In the genomic region with DNA sequence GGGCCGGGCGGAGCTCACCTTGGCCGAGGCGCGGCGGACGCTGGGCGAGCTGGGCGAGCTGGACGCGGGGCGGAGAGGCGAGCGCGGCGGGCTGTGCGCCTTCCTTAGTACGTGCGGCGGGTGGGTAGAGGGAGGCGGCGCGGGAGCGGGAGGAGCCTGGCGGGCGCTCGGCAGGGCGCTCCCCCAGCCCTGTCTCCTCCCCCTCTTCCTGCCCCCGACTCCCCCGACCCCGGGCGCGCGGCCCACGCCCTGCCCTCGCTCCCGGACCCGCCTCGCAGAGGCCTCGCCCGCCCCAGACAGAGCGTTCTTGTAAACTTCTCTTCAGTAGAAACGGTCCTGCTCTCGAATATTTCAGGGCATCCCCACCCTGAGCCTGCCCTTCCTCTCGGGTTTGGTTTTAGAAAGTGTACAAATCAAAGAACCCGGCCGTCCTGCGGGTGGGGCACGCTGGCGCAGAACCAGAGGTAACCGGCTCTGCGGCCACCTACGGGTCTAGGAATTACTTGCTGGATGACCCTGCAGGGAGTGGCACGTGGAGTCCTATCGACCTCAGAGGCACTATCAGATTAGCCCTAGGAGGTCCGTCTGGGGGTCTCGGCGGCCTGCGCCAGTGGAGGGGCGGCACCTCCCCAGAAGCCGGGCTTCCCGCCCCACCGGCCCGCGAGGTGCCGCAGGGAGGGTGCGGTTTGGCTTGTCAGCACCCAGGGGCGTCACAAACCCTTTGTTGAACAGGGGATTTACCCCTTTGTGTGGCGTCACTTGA, we compare ENCODE assay signal across 8 cellular contexts. TPM values are rescaled to one million over a fixed set of nuclear protein-coding genes. Genes with fewer than 3 reads are reported as not detected.
DNase-seq lines count a peak whose midpoint lies in the region; ATAC-seq, FAIRE-seq and TF ChIP-seq lines count a peak whose summit lies in the region.

A gene with protein sequence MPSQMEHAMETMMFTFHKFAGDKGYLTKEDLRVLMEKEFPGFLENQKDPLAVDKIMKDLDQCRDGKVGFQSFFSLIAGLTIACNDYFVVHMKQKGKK (minus strand): TSS at position 126 of the 763 bp plus-strand sequence. CDS start 7,629 bp downstream, outside the sequence.

- peak within 1 kb of the TSS; percentile 21 for H3K4me3 ChIP-seq in WERI-Rb-1 (ENCODE audit: low read depth, low read length)
- peak within 1 kb of the TSS; percentile 88 to 98 (median 97) for H3K4me3 ChIP-seq in breast epithelium

- no peaks in the 10 kb centered on the region for H3K36me3 ChIP-seq in WERI-Rb-1
- H3K36me3 ChIP-seq in breast epithelium = no peaks in the 10 kb centered on the region

- FAIRE-seq in D721Med (lab: Jason Lieb, UNC) = no peak

- ATAC-seq in HG02763 (IDR thresholded peaks at IDR 0.05; ENCODE audit: unreplicated experiment) = no peak

- TF ChIP-seq POLR2A in breast epithelium (IDR thresholded peaks at IDR 0.05) = no peak

- peaks cover 13 to 29% of the 10 kb centered on the region in 2 donors for H3K4me1 ChIP-seq in breast epithelium

- TF ChIP-seq CTCF in WERI-Rb-1 (IDR thresholded peaks at IDR 0.05; ENCODE audit: low read depth, low read length) (no peak), breast epithelium (IDR thresholded peaks at IDR 0.05) (no peak), D721Med (IDR thresholded peaks at IDR 0.05; ENCODE audit: insufficient read depth, missing control alignments) (no peak)

- intact Hi-C loops in breast epithelium (cut with DNase I; ENCODE audit: low total_unique reads) = no loop called here

- DNase-seq in DMS153 treated with DMSO at 0.1 percent for 48 hours (lab: John Stamatoyannopoulos, UW; ENCODE audit: unreplicated experiment) = peak; percentile 42
- peak; percentile 11 for DNase-seq in KG1 (lab: John Stamatoyannopoulos, UW)
- DNase-seq in WERI-Rb-1 = peak; percentile 64
- peak; percentile 63 to 77 for DNase-seq in breast epithelium (ENCODE audit: low spot score in 2 of 2)
- peak; percentile 61 for DNase-seq in iPS-NIHi7 (ENCODE audit: extremely low spot score)
- DNase-seq in stimulated activated CD4-positive, alpha-beta T cell treated with anti-CD3 and anti-CD28 coated beads, Interleukin-12 subunit alpha, Interleukin-12 subunit beta, amount 100 ng/mL, for 48 hours (ENCODE audit: low read depth in 2 of 3, low spot score in 1 of 3) = peak in 2 of 3 donors; percentile 51 to 54
- no peak for DNase-seq in D721Med (ENCODE audit: insufficient read length, low spot score)

- H3K27me3 ChIP-seq in WERI-Rb-1 (ENCODE audit: insufficient read depth, low read depth, severe bottlenecking) (peaks cover 99% of the 10 kb centered on the region), breast epithelium (no peaks in the 10 kb centered on the region)

- H3K27ac ChIP-seq in WERI-Rb-1 = no peak within 1 kb of the TSS
- H3K27ac ChIP-seq in breast epithelium = peak within 1 kb of the TSS; percentile 91 to 99

- H3K9me3 ChIP-seq in WERI-Rb-1 (ENCODE audit: severe bottlenecking) (peaks cover 23% of the 10 kb centered on the region), breast epithelium (no peaks in the 10 kb centered on the region)

RNA-seq across cellular contexts. Expression of the gene that starts here (rescaled TPM):
- total RNA-seq in breast epithelium = 100 to 1,000 TPM in 1 of 3 donors, 10 to 100 TPM in 2; 70.4 to 156 (median 84.9) TPM
